In genomic region chr2:209351636-209352035, GRCh38 we compare ENCODE assay signal across 24 cellular contexts.
A peak's percentile ranks its signal among the peaks of the same experiment; 100 is the strongest.
DNase-seq lines count a peak whose midpoint lies in the region; ATAC-seq, FAIRE-seq and TF ChIP-seq lines count a peak whose summit lies in the region.
"Had no signal": no experiment of that assay in that cellular context is flagged by ENCODE, and none has a peak within 500 bp of the region (broad histone marks: within the 10 kb centered on the region; RNA-seq: fewer than 3 reads in every experiment).

No MANE protein-coding gene starts in this region.

- no peak overlapping the region for H3K27ac ChIP-seq in HepG2 (ENCODE audit: extremely low read length, insufficient read depth, low read length)
- no peak overlapping the region for H3K27ac ChIP-seq in right lobe of liver
- H3K27ac ChIP-seq in HEK293 (ENCODE audit: extremely low read depth, low read depth, low read length), result no peak overlapping the region
- H3K27ac ChIP-seq in esophagus muscularis mucosa (replicated peaks in 1 of 4), result no peak overlapping the region
- H3K27ac ChIP-seq: BLaER1 treated with 17β-estradiol and CSF1 and Interleukin-3, amounts not matched to agents 10 nM and 100 nM; KMS-11 had no signal

- H4K20me1 ChIP-seq in HepG2 (ENCODE audit: insufficient read depth, low read length), result no peaks in the 10 kb centered on the region
- H4K20me1 ChIP-seq: BLaER1 treated with 17β-estradiol and CSF1 and Interleukin-3, amounts not matched to agents 10 nM and 100 nM had no signal

- no peaks in the 10 kb centered on the region for H3K9me3 ChIP-seq in HepG2 (ENCODE audit: low read length)
- H3K9me3 ChIP-seq in right lobe of liver, result no peaks in the 10 kb centered on the region
- no peaks in the 10 kb centered on the region for H3K9me3 ChIP-seq in HEK293 (ENCODE audit: control insufficient read depth, insufficient read depth, low read depth, low read length)
- no peaks in the 10 kb centered on the region for H3K9me3 ChIP-seq in esophagus muscularis mucosa

- no peaks in the 10 kb centered on the region for H3K79me2 ChIP-seq in HepG2 (ENCODE audit: insufficient read depth, low read length)

- no peak for FAIRE-seq in HepG2 (lab: Jason Lieb, UNC)
- FAIRE-seq: D721Med, GM12892 had no signal

- TF ChIP-seq CTCF in HepG2 (CRISPR knock-in tag; IDR thresholded peaks at IDR 0.05) (no peak), right lobe of liver (IDR thresholded peaks at IDR 0.05) (no peak), HEK293 (tag by site-specific recombination; IDR thresholded peaks at IDR 0.05) (no peak), fibroblast of mammary gland (conservative IDR thresholded peaks at IDR 0.05; ENCODE audit: control insufficient read depth, insufficient read depth, low read depth, low read length) (no peak), esophagus muscularis mucosa (IDR thresholded peaks at IDR 0.05) (no peak)

- H3K36me3 Mint-ChIP-seq in activated CD4-positive, alpha-beta memory T cell treated with anti-CD3 and anti-CD28 coated beads, Interleukin-2, amount 10 ng/mL, durations not matched to agents 7 days and 5 days (ENCODE audit: low read depth), result no peaks in the 10 kb centered on the region
- H3K36me3 Mint-ChIP-seq: IgD-negative memory B cell had no signal

- H3K4me2 ChIP-seq in HepG2 (ENCODE audit: low read depth, low read length), result no peak overlapping the region
- H3K4me2 ChIP-seq: BLaER1 treated with 17β-estradiol and CSF1 and Interleukin-3, amounts not matched to agents 10 nM and 100 nM; KMS-11 had no signal

- BruUV-seq in HepG2 (replicated peaks; lab: Mats Ljungman, UMichigan), result no TSS peak

- 1% methylated on average over 3 of the region's 3 CpGs for WGBS in HepG2 (ENCODE audit: low lambda C conversion rate)
- 52% methylated on average over 3 of the region's 3 CpGs for WGBS in right lobe of liver (ENCODE audit: insufficient coverage, low coverage, low lambda C conversion rate, missing lambda C conversion rate)
- 46% methylated on average over 3 of the region's 3 CpGs for WGBS in esophagus muscularis mucosa

- TF ChIP-seq RAD21 in HepG2 (CRISPR knock-in tag; IDR thresholded peaks at IDR 0.05), result no peak

- H3K9ac ChIP-seq in HepG2 (ENCODE audit: insufficient read depth, low read depth, low read length), result no peak overlapping the region
- H3K9ac ChIP-seq: BLaER1 treated with 17β-estradiol and CSF1 and Interleukin-3, amounts not matched to agents 10 nM and 100 nM; KMS-11 had no signal

- H3K4me3 ChIP-seq in HepG2 (replicated peaks in 1 of 3; ENCODE audit: insufficient read depth in 1 of 3, low read depth in 2 of 3, low read length in 3 of 3) (no peak overlapping the region), right lobe of liver (no peak overlapping the region), HEK293 (ENCODE audit: low read depth, low read length) (no peak overlapping the region), fibroblast of mammary gland (ENCODE audit: control insufficient read depth, low read depth, low read length) (no peak overlapping the region), esophagus muscularis mucosa (no peak overlapping the region)
- H3K4me3 ChIP-seq: BLaER1 treated with 17β-estradiol and CSF1 and Interleukin-3, amounts not matched to agents 10 nM and 100 nM had no signal

- DNase-seq in HepG2 (ENCODE audit: low spot score) (no peak), right lobe of liver (no peak), fibroblast of mammary gland (ENCODE audit: low read depth) (peak; percentile 44), GF-D8 (lab: John Stamatoyannopoulos, UW) (no peak), NCI-H187 (lab: John Stamatoyannopoulos, UW) (no peak), esophagus muscularis mucosa (ENCODE audit: extremely low spot score) (no peak)
- no peak for DNase-seq in activated CD4-positive, alpha-beta memory T cell treated with anti-CD3 and anti-CD28 coated beads, Interleukin-2, amount 10 ng/mL, durations not matched to agents 7 days and 5 days
- DNase-seq: 8988T; AML-193; CD4-positive, alpha-beta T cell; GDM1; MM.1S; NCI-H2029 treated with DMSO at 0.1 percent for 48 hours; NCI-H226; NCI-H510A; NCI-H69; Right ventricle myocardium superior; RPMI8226 had no signal

- H3K36me3 ChIP-seq in HepG2 (replicated peaks in 1 of 2; ENCODE audit: control insufficient read depth in 1 of 2, insufficient read depth in 2 of 2, low read length in 2 of 2), result no peaks in the 10 kb centered on the region
- no peaks in the 10 kb centered on the region for H3K36me3 ChIP-seq in right lobe of liver
- H3K36me3 ChIP-seq in HEK293 (ENCODE audit: control insufficient read depth in 2 of 2, insufficient read depth in 1 of 2, low read length in 2 of 2), result no peaks in the 10 kb centered on the region
- no peaks in the 10 kb centered on the region for H3K36me3 ChIP-seq in esophagus muscularis mucosa
- H3K36me3 ChIP-seq: BLaER1 treated with 17β-estradiol and CSF1 and Interleukin-3, amounts not matched to agents 10 nM and 100 nM had no signal

- in situ Hi-C loops in HepG2 (cut with HindIII; ENCODE audit: extremely low pct_ligation_motif_present, low pct_unique_long_range_greater_than_20kb), result no loop called here

- no peaks in the 10 kb centered on the region for H3K4me1 Mint-ChIP-seq in activated CD4-positive, alpha-beta memory T cell treated with anti-CD3 and anti-CD28 coated beads, Interleukin-2, amount 10 ng/mL, durations not matched to agents 7 days and 5 days
- H3K4me1 Mint-ChIP-seq: IgD-negative memory B cell had no signal

- H3K4me1 ChIP-seq in HepG2 (ENCODE audit: insufficient read depth, low read length) (no peaks in the 10 kb centered on the region), right lobe of liver (no peaks in the 10 kb centered on the region), HEK293 (ENCODE audit: control insufficient read depth, insufficient read depth, low read length) (peaks cover 3% of the 10 kb centered on the region; the same call in 1 of the 2 replicates), esophagus muscularis mucosa (no peaks in the 10 kb centered on the region)

- H3K9me3 Mint-ChIP-seq in activated CD4-positive, alpha-beta memory T cell treated with anti-CD3 and anti-CD28 coated beads, Interleukin-2, amount 10 ng/mL, durations not matched to agents 7 days and 5 days, result peaks cover 3% of the 10 kb centered on the region

- H2AFZ ChIP-seq in HepG2 (ENCODE audit: low read length), result peak overlapping the region; percentile 0

- H3K4me3 Mint-ChIP-seq in activated CD4-positive, alpha-beta memory T cell treated with anti-CD3 and anti-CD28 coated beads, Interleukin-2, amount 10 ng/mL, durations not matched to agents 7 days and 5 days, result no peak overlapping the region
- H3K4me3 Mint-ChIP-seq: CD4-positive, alpha-beta T cell; IgD-negative memory B cell had no signal

- ATAC-seq in HepG2 (no peak), right lobe of liver (no peak)

- intact Hi-C loops in HepG2 (cut with micrococcal nuclease; ENCODE audit: unreplicated experiment) (no loop called here), right lobe of liver (cut with DNase I) (no loop called here), esophagus muscularis mucosa (cut with DNase I) (no loop called here)

- H3K27ac Mint-ChIP-seq in activated CD4-positive, alpha-beta memory T cell treated with anti-CD3 and anti-CD28 coated beads, Interleukin-2, amount 10 ng/mL, durations not matched to agents 7 days and 5 days, result no peak overlapping the region
- H3K27ac Mint-ChIP-seq: CD4-positive, alpha-beta T cell; IgD-negative memory B cell had no signal

- no peaks in the 10 kb centered on the region for H3K27me3 Mint-ChIP-seq in activated CD4-positive, alpha-beta memory T cell treated with anti-CD3 and anti-CD28 coated beads, Interleukin-2, amount 10 ng/mL, durations not matched to agents 7 days and 5 days
- H3K27me3 Mint-ChIP-seq: CD4-positive, alpha-beta T cell; IgD-negative memory B cell had no signal

- no peaks in the 10 kb centered on the region for H3K27me3 ChIP-seq in HepG2 (ENCODE audit: control insufficient read depth in 1 of 2, insufficient read depth in 2 of 2, low read length in 2 of 2)
- H3K27me3 ChIP-seq in right lobe of liver, result no peaks in the 10 kb centered on the region
- no peaks in the 10 kb centered on the region for H3K27me3 ChIP-seq in esophagus muscularis mucosa
- H3K27me3 ChIP-seq: BLaER1 treated with 17β-estradiol and CSF1 and Interleukin-3, amounts not matched to agents 10 nM and 100 nM had no signal

- TF ChIP-seq POLR2A in HepG2 (IDR thresholded peaks at IDR 0.05; ENCODE audit: insufficient read depth in 1 of 2, low read depth in 2 of 2, low read length in 2 of 2), result no peak
- TF ChIP-seq POLR2A in right lobe of liver (IDR thresholded peaks at IDR 0.05), result no peak
- TF ChIP-seq POLR2A in esophagus muscularis mucosa (IDR thresholded peaks at IDR 0.05; ENCODE audit: low read depth), result no peak

- TF ChIP-seq EP300 in HepG2 (IDR thresholded peaks at IDR 0.05; ENCODE audit: low read depth in 2 of 2, low read length in 2 of 2) (no peak), HepG2 (CRISPR knock-in tag; IDR thresholded peaks at IDR 0.05; ENCODE audit: borderline replicate concordance) (no peak), esophagus muscularis mucosa (IDR thresholded peaks at IDR 0.05) (no peak)

- POLR2A ChIA-PET in HepG2 (lab: Yijun Ruan, JAX) (no interaction called here), HEK293 (lab: Yijun Ruan, JAX) (no interaction called here)
- POLR2A ChIA-PET in activated CD4-positive, alpha-beta memory T cell treated with anti-CD3 and anti-CD28 coated beads, Interleukin-2, amount 10 ng/mL, durations not matched to agents 7 days and 5 days (lab: Charles Lee), result no interaction called here

- CTCF ChIA-PET in HepG2 (lab: Yijun Ruan, JAX; ENCODE audit: low intra/inter-chr PET ratio, low total read pairs), result no interaction called here
- CTCF ChIA-PET in HEK293 (lab: Yijun Ruan, JAX), result interaction anchor here (0.7 to 2.4 kb wide), 5 partner anchors 17 to 978 kb away, joined by 3 to 18 read pairs (median 4); partner anchors contain the start of gene MAP2
- CTCF ChIA-PET in activated CD4-positive, alpha-beta memory T cell treated with anti-CD3 and anti-CD28 coated beads, Interleukin-2, amount 10 ng/mL, durations not matched to agents 7 days and 5 days (lab: Charles Lee), result no interaction called here

TF ChIP-seq in HepG2, 621 proteins besides CTCF, POLR2A, EP300 and RAD21 (continues in another document):
- TF ChIP-seq DMAP1 (CRISPR knock-in tag; IDR thresholded peaks at IDR 0.05) (no peak), ZNF251 (CRISPR knock-in tag; IDR thresholded peaks at IDR 0.05) (no peak), RFXAP (CRISPR knock-in tag; IDR thresholded peaks at IDR 0.05; ENCODE audit: borderline replicate concordance) (no peak), CEBPG (CRISPR knock-in tag; IDR thresholded peaks at IDR 0.05) (no peak)

TF ChIP-seq in HEK293, 187 proteins besides CTCF, POLR2A, EP300 and RAD21 (continues in another document):
- TF ChIP-seq IKZF3 (tag by site-specific recombination; IDR thresholded peaks at IDR 0.05) (0 out of 2 replicates have a peak, but pooled peaks have one; percentile 36), ZIC2 (tag by site-specific recombination; IDR thresholded peaks at IDR 0.05) (peak; percentile 41; the same call in 1 of the 2 replicates)
